In the genomic region with DNA sequence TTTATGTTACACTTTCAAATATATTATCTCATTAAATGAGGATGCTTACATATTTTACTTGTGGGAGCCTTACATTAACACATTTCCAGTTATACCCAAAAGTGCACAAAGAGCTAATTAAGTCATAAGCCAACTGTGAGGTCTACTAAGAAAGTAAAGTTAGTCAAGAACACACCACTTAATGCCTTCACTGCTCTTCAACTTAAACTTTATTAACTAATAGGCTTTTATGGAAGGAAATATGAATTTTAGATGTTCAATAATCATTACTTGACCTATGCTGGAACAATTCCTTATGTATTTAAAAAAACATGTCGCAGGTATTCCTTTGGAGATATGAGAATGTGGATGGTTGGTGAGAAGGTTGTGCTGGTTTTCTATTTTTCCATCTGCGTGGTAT, we compare ENCODE assay signal across 9 cellular contexts. TPM values are rescaled to one million over a fixed set of nuclear protein-coding genes. Genes with fewer than 3 reads are reported as not detected.
A peak's percentile ranks its signal among the peaks of the same experiment; 100 is the strongest.
DNase-seq lines count a peak whose midpoint lies in the region; ATAC-seq, FAIRE-seq and TF ChIP-seq lines count a peak whose summit lies in the region.
"Had no signal": no experiment of that assay in that cellular context is flagged by ENCODE, and none has a peak within 500 bp of the region (broad histone marks: within the 10 kb centered on the region; RNA-seq: fewer than 3 reads in every experiment).

No MANE protein-coding gene starts in this region.

- POLR2A ChIA-PET in naive thymus-derived CD8-positive, alpha-beta T cell (lab: Charles Lee), result interaction anchor here (2.2 to 2.6 kb wide), 2 partner anchors 10 to 1971 kb away, joined by 8 to 11 read pairs; partner anchors contain the start of gene CHD1

- ATAC-seq in GM23338 (no peak), GM21390 (IDR thresholded peaks at IDR 0.05; ENCODE audit: unreplicated experiment) (no peak)
- no peak for ATAC-seq in naive thymus-derived CD8-positive, alpha-beta T cell

- H3K27ac ChIP-seq in GM23338 (ENCODE audit: low read depth) (no peak overlapping the region), astrocyte (ENCODE audit: low read depth, low read length) (no peak overlapping the region)

- H3K9me2 ChIP-seq in GM23338 (ENCODE audit: insufficient read depth), result no peaks in the 10 kb centered on the region

- H3K9me3 ChIP-seq in BE2C (no peaks in the 10 kb centered on the region), astrocyte (ENCODE audit: insufficient read depth, low read depth, low read length) (no peaks in the 10 kb centered on the region)

- no peaks in the 10 kb centered on the region for H3K9me3 Mint-ChIP-seq in GM23338
- H3K9me3 Mint-ChIP-seq in astrocyte (ENCODE audit: unreplicated experiment), result no peaks in the 10 kb centered on the region
- no peaks in the 10 kb centered on the region for H3K9me3 Mint-ChIP-seq in naive thymus-derived CD8-positive, alpha-beta T cell

- H3K36me3 Mint-ChIP-seq in GM23338 (ENCODE audit: low read depth), result no peaks in the 10 kb centered on the region
- no peaks in the 10 kb centered on the region for H3K36me3 Mint-ChIP-seq in astrocyte (ENCODE audit: low read depth, unreplicated experiment)
- H3K36me3 Mint-ChIP-seq in naive thymus-derived CD8-positive, alpha-beta T cell, result peaks cover 0 to 23% (median 13%) of the 10 kb centered on the region in 3 donors

- H3F3A ChIP-seq in GM23338 (replicated peaks; ENCODE audit: low read depth), result no peaks in the 10 kb centered on the region

- H3K27me3 Mint-ChIP-seq in GM23338 (ENCODE audit: insufficient read depth, low read depth, poor library complexity) (peaks cover 40% of the 10 kb centered on the region), astrocyte (ENCODE audit: low read depth, unreplicated experiment) (peaks cover 36% of the 10 kb centered on the region)
- H3K27me3 Mint-ChIP-seq in naive thymus-derived CD8-positive, alpha-beta T cell, result no peaks in the 10 kb centered on the region

- H3K79me2 ChIP-seq in GM23338 (replicated peaks; ENCODE audit: insufficient read depth), result no peaks in the 10 kb centered on the region
- no peaks in the 10 kb centered on the region for H3K79me2 ChIP-seq in astrocyte (ENCODE audit: insufficient read depth, low read length)

- no peak for DNase-seq in BE2C
- no peak for DNase-seq in GM23338 (ENCODE audit: low spot score)
- no peak for DNase-seq in astrocyte (ENCODE audit: low read depth)
- peak in 1 of 10 donors; percentile 0 for DNase-seq in naive thymus-derived CD8-positive, alpha-beta T cell
- no peak for DNase-seq in middle frontal gyrus (ENCODE audit: extremely low spot score, low spot score)
- DNase-seq in NCI-H524 (lab: John Stamatoyannopoulos, UW), result no peak
- no peak for DNase-seq in urothelium cell line (ENCODE audit: low spot score)

- H2AFZ ChIP-seq in GM23338 (peak overlapping the region; percentile 99), astrocyte (ENCODE audit: low read depth, low read length) (peak overlapping the region; percentile 90)

- FAIRE-seq in astrocyte (lab: Jason Lieb, UNC) (no peak), urothelium cell line (lab: Jason Lieb, UNC) (no peak)

- H3K9ac ChIP-seq in astrocyte (ENCODE audit: low read length), result no peak overlapping the region

- H4K20me1 ChIP-seq in GM23338 (replicated peaks; ENCODE audit: insufficient read depth), result no peaks in the 10 kb centered on the region; the same call in 1 of the 2 replicates
- no peaks in the 10 kb centered on the region for H4K20me1 ChIP-seq in astrocyte (ENCODE audit: insufficient read depth, low read length)

- H3K4me1 ChIP-seq in BE2C (no peaks in the 10 kb centered on the region), GM23338 (ENCODE audit: insufficient read depth) (peaks cover 19% of the 10 kb centered on the region), astrocyte (ENCODE audit: insufficient read depth, low read length) (peaks cover 12% of the 10 kb centered on the region)

- H3K27ac Mint-ChIP-seq in GM23338 (no peak overlapping the region), astrocyte (ENCODE audit: unreplicated experiment) (no peak overlapping the region)
- H3K27ac Mint-ChIP-seq in naive thymus-derived CD8-positive, alpha-beta T cell, result peak overlapping the region; percentile 87 to 98 (median 94)

- H3K27me3 ChIP-seq in BE2C, result no peaks in the 10 kb centered on the region; the same call in 1 of the 2 replicates
- peaks cover 58% of the 10 kb centered on the region for H3K27me3 ChIP-seq in GM23338 (ENCODE audit: insufficient read depth)
- peaks cover 2% of the 10 kb centered on the region for H3K27me3 ChIP-seq in astrocyte (ENCODE audit: insufficient read depth, low read length)

- TF ChIP-seq CTCF in BE2C (IDR thresholded peaks at IDR 0.05; ENCODE audit: low read depth, low read length), result no peak
- TF ChIP-seq CTCF in GM23338 (conservative IDR thresholded peaks at IDR 0.05; ENCODE audit: low read depth in 2 of 2), result no peak
- no peak for TF ChIP-seq CTCF in astrocyte (IDR thresholded peaks at IDR 0.05; ENCODE audit: insufficient read depth, low read depth, low read length)

- H3K36me3 ChIP-seq in BE2C, result no peaks in the 10 kb centered on the region
- no peaks in the 10 kb centered on the region for H3K36me3 ChIP-seq in GM23338 (ENCODE audit: insufficient read depth)
- H3K36me3 ChIP-seq in astrocyte (ENCODE audit: insufficient read depth, low read length), result no peaks in the 10 kb centered on the region

- peak overlapping the region; percentile 67 for H3K4me3 ChIP-seq in BE2C (ENCODE audit: low read depth, low read length)
- peak overlapping the region; percentile 73 for H3K4me3 ChIP-seq in GM23338
- H3K4me3 ChIP-seq in astrocyte (ENCODE audit: insufficient read depth, low read depth, low read length), result no peak overlapping the region

- H3K4me2 ChIP-seq in GM23338, result peak overlapping the region; percentile 97
- peak overlapping the region; percentile 100 for H3K4me2 ChIP-seq in astrocyte (ENCODE audit: low read length)

- H3K4me3 Mint-ChIP-seq in GM23338 (peak overlapping the region; percentile 86), astrocyte (ENCODE audit: unreplicated experiment) (peak overlapping the region; percentile 71)
- H3K4me3 Mint-ChIP-seq in naive thymus-derived CD8-positive, alpha-beta T cell, result peak overlapping the region; percentile 85 to 100 (median 96)

- H3K4me1 Mint-ChIP-seq in GM23338 (peaks cover 31% of the 10 kb centered on the region), astrocyte (ENCODE audit: low read depth, unreplicated experiment) (peaks cover 10% of the 10 kb centered on the region)
- peaks cover 29 to 71% (median 51%) of the 10 kb centered on the region in 4 donors for H3K4me1 Mint-ChIP-seq in naive thymus-derived CD8-positive, alpha-beta T cell

TF ChIP-seq in GM23338, 12 proteins besides CTCF, POLR2A, EP300 and RAD21 (continues in another document):
- no peak for TF ChIP-seq ZNF331 (CRISPR knock-in tag; IDR thresholded peaks at IDR 0.05; ENCODE audit: low read depth)

RNA-seq across cellular contexts. Expression of gene ST8SIA4, which starts 3.4 kb away (rescaled TPM):
- 0.52 TPM for polyA plus RNA-seq in BE2C (2012; ENCODE audit: insufficient read depth, insufficient read length, low read depth)
- 0.28 and 1.3 TPM in 2 replicates for total RNA-seq in GM23338 (2014; rRNA removed; shearing (Covaris generic))
- 0.11 and 0.35 TPM in 2 replicates for polyA plus RNA-seq in GM23338 (2016; fragmentation: Nextera tagmentation; extraction: Ambion mirVana)
- total RNA-seq in astrocyte, result 0.59 and 0.82 TPM in 2 replicates
- 10 to 100 TPM; 24.3 to 28.1 TPM for total RNA-seq in naive thymus-derived CD8-positive, alpha-beta T cell
- 10 to 100 TPM in 1 of 3 donors, 1 to 10 TPM in 2; 6.8 to 10.9 (median 9.8) TPM for polyA plus RNA-seq in naive thymus-derived CD8-positive, alpha-beta T cell
- total RNA-seq: HT-29 had no signal

Comparison
In these comparisons a context has a peak if more than half of its experiments do, and no peak if none do; other contexts are left out.
1. H3K27ac Mint-ChIP-seq: peak in naive thymus-derived CD8-positive, alpha-beta T cell (10 of 10); none in GM23338 (single experiment) and astrocyte (single experiment).
2. RNA of gene ST8SIA4, which starts 3.4 kb away (total RNA-seq): 24.3 to 28.1 TPM in naive thymus-derived CD8-positive, alpha-beta T cell; 0.59 to 0.82 TPM in astrocyte and 0.28 to 1.3 TPM in GM23338; every median in the first group is over 10 times any median in the second.
3. Peak in every context shown above with its lines, with median percentiles within 50 percentile points of each other: H3K4me3 Mint-ChIP-seq.